Comparison of ENCODE assay signal across 20 cellular contexts in genomic region chr3:20747736-20748135, GRCh38.
"Had no signal": no experiment of that assay in that cellular context is flagged by ENCODE, and none has a peak within 500 bp of the region (broad histone marks: within the 10 kb centered on the region; RNA-seq: fewer than 3 reads in every experiment).

No MANE protein-coding gene starts in this region.

- H3K27me3 Mint-ChIP-seq: activated CD8-positive, alpha-beta memory T cell treated with anti-CD3 and anti-CD28 coated beads, Interleukin-2, amount 10 ng/mL, durations not matched to agents 7 days and 5 days; activated naive CD8-positive, alpha-beta T cell; central memory CD8-positive, alpha-beta T cell; memory B cell; stimulated activated naive CD8-positive, alpha-beta T cell treated with anti-CD3 and anti-CD28 coated beads, Interleukin-15, Interleukin-2, amounts not matched to agents 100 ng/mL and 50 ng/mL, for 24 hours had no signal

- H3K9me3 ChIP-seq: upper lobe of left lung had no signal

- H3K4me3 ChIP-seq: heart left ventricle, left lung, upper lobe of left lung had no signal

- H3K27me3 ChIP-seq: heart left ventricle, left lung, upper lobe of left lung had no signal

- H3K27ac ChIP-seq: heart left ventricle, left lung, upper lobe of left lung had no signal

- H3K4me1 Mint-ChIP-seq: activated CD8-positive, alpha-beta memory T cell treated with anti-CD3 and anti-CD28 coated beads, Interleukin-2, amount 10 ng/mL, durations not matched to agents 7 days and 5 days; central memory CD8-positive, alpha-beta T cell; memory B cell had no signal

- ATAC-seq: activated CD8-positive, alpha-beta memory T cell treated with anti-CD3 and anti-CD28 coated beads, Interleukin-2, amount 10 ng/mL, durations not matched to agents 7 days and 5 days; activated T-cell treated with anti-CD3 and anti-CD28 coated beads, Interleukin-2, amount 50 U/mL, for 4 hours; heart left ventricle; left lung had no signal

- H3K36me3 ChIP-seq: heart left ventricle, left lung, upper lobe of left lung had no signal

- H3K4me1 ChIP-seq: heart left ventricle, left lung, upper lobe of left lung had no signal

- DNase-seq: activated CD4-positive, alpha-beta T cell treated with anti-CD3 and anti-CD28 coated beads for 1 hour; activated CD4-positive, alpha-beta T cell treated with anti-CD3 and anti-CD28 coated beads, Interleukin-2, amount 50 U/mL, for 48 hours; activated CD8-positive, alpha-beta memory T cell treated with anti-CD3 and anti-CD28 coated beads, Interleukin-2, amount 10 ng/mL, durations not matched to agents 7 days and 5 days; activated effector memory CD4-positive, alpha-beta T cell treated with anti-CD3 and anti-CD28 coated beads, Interleukin-2, amount 50 U/mL, for 16 hours; activated T-cell treated with anti-CD3 and anti-CD28 coated beads, Interleukin-2, amount 50 U/mL, for 4 hours; aorta; dermis blood vessel endothelial cell; erythroblast; foreskin melanocyte; heart left ventricle; left lung; nephron progenitor cell; stimulated activated CD4-positive, alpha-beta T cell treated with anti-CD3 and anti-CD28 coated beads, Interleukin-15, amount 100 ng/mL, for 24 hours; stimulated activated CD4-positive, alpha-beta T cell treated with anti-CD3 and anti-CD28 coated beads, Interleukin-4, amount 100 ng/mL, for 24 hours; SW 1271; upper lobe of left lung had no signal

- H3K27ac Mint-ChIP-seq: activated CD8-positive, alpha-beta memory T cell treated with anti-CD3 and anti-CD28 coated beads, Interleukin-2, amount 10 ng/mL, durations not matched to agents 7 days and 5 days; activated naive CD8-positive, alpha-beta T cell; memory B cell; nephron progenitor cell; stimulated activated naive CD8-positive, alpha-beta T cell treated with anti-CD3 and anti-CD28 coated beads, Interleukin-15, Interleukin-2, amounts not matched to agents 100 ng/mL and 50 ng/mL, for 24 hours had no signal

- H3K4me3 Mint-ChIP-seq: activated CD8-positive, alpha-beta memory T cell treated with anti-CD3 and anti-CD28 coated beads, Interleukin-2, amount 10 ng/mL, durations not matched to agents 7 days and 5 days; activated naive CD8-positive, alpha-beta T cell; activated T-cell treated with anti-CD3 and anti-CD28 coated beads, Interleukin-2, amount 50 U/mL, for 4 hours; central memory CD8-positive, alpha-beta T cell; memory B cell; nephron progenitor cell; stimulated activated naive CD8-positive, alpha-beta T cell treated with anti-CD3 and anti-CD28 coated beads, Interleukin-15, Interleukin-2, amounts not matched to agents 100 ng/mL and 50 ng/mL, for 24 hours had no signal

- H3K9me3 Mint-ChIP-seq: nephron progenitor cell had no signal

- H3K36me3 Mint-ChIP-seq: activated CD8-positive, alpha-beta memory T cell treated with anti-CD3 and anti-CD28 coated beads, Interleukin-2, amount 10 ng/mL, durations not matched to agents 7 days and 5 days; memory B cell had no signal
